Comparison of ENCODE assay signal across 8 cellular contexts in genomic region chr4:5824635-5825034, GRCh38.
DNase-seq lines count a peak whose midpoint lies in the region; ATAC-seq and TF ChIP-seq lines count a peak whose summit lies in the region.

No MANE protein-coding gene starts in this region.

- H3K4me3 ChIP-seq in HL-60 (replicated peaks; ENCODE audit: insufficient read depth, low read length) (no peak overlapping the region), adipocyte (ENCODE audit: low read length) (no peak overlapping the region), lower lobe of right lung (no peak overlapping the region)

- H3K4me1 ChIP-seq in adipocyte (ENCODE audit: control insufficient read depth, insufficient read depth, low read length), result peaks cover 13% of the 10 kb centered on the region
- H3K4me1 ChIP-seq in lower lobe of right lung, result peaks cover 9% of the 10 kb centered on the region

- no peak overlapping the region for H3K9ac ChIP-seq in adipocyte (ENCODE audit: low read length)

- H3K36me3 ChIP-seq in adipocyte (ENCODE audit: control insufficient read depth, insufficient read depth, low read length, severe bottlenecking), result peaks cover 38% of the 10 kb centered on the region
- H3K36me3 ChIP-seq in lower lobe of right lung, result peaks cover 37% of the 10 kb centered on the region

- no peak overlapping the region for H3K4me3 Mint-ChIP-seq in activated naive CD8-positive, alpha-beta T cell treated with anti-CD3 and anti-CD28 coated beads, Interleukin-2, amount 50 U/mL, for 24 hours

- DNase-seq in DMS53 treated with DMSO at 0.1 percent for 48 hours (lab: John Stamatoyannopoulos, UW; ENCODE audit: unreplicated experiment), result peak; percentile 28
- DNase-seq in HL-60 (ENCODE audit: low read depth in 1 of 2, low spot score in 1 of 2), result no peak
- DNase-seq in adipocyte (ENCODE audit: low read depth), result peak; percentile 59
- no peak for DNase-seq in lower lobe of right lung
- no peak for DNase-seq in cerebellar nuclear complex (lab: John Stamatoyannopoulos, UW)
- no peak for DNase-seq in NCI-H146 treated with DMSO at 0.1 percent for 48 hours (lab: John Stamatoyannopoulos, UW; ENCODE audit: unreplicated experiment)
- no peak for DNase-seq in activated naive CD8-positive, alpha-beta T cell treated with anti-CD3 and anti-CD28 coated beads, Interleukin-2, amount 50 U/mL, for 24 hours
- no peak for DNase-seq in islet precursor cell

- H3K27ac Mint-ChIP-seq in activated naive CD8-positive, alpha-beta T cell treated with anti-CD3 and anti-CD28 coated beads, Interleukin-2, amount 50 U/mL, for 24 hours, result no peak overlapping the region

- H3K27me3 ChIP-seq in HL-60 (ENCODE audit: insufficient read depth, poor library complexity, severe bottlenecking) (no peaks in the 10 kb centered on the region), adipocyte (replicated peaks; ENCODE audit: control insufficient read depth, insufficient read depth, low read length) (no peaks in the 10 kb centered on the region), lower lobe of right lung (ENCODE audit: low read depth) (peaks cover 3% of the 10 kb centered on the region)

- no peaks in the 10 kb centered on the region for H3K9me3 ChIP-seq in adipocyte (ENCODE audit: control insufficient read depth, low read length)
- no peaks in the 10 kb centered on the region for H3K9me3 ChIP-seq in lower lobe of right lung

- H3K36me3 Mint-ChIP-seq in activated naive CD8-positive, alpha-beta T cell treated with anti-CD3 and anti-CD28 coated beads, Interleukin-2, amount 50 U/mL, for 24 hours (ENCODE audit: low read depth), result no peaks in the 10 kb centered on the region

- intact Hi-C loops in lower lobe of right lung (cut with DNase I), result no loop called here

- ATAC-seq in lower lobe of right lung, result no peak
- no peak for ATAC-seq in activated naive CD8-positive, alpha-beta T cell treated with anti-CD3 and anti-CD28 coated beads, Interleukin-2, amount 50 U/mL, for 24 hours

- H3K27me3 Mint-ChIP-seq in activated naive CD8-positive, alpha-beta T cell treated with anti-CD3 and anti-CD28 coated beads, Interleukin-2, amount 50 U/mL, for 24 hours, result peaks cover 2% of the 10 kb centered on the region

- TF ChIP-seq CTCF in HL-60 (IDR thresholded peaks at IDR 0.05; ENCODE audit: insufficient read depth, low read length), result peak; percentile 17
- TF ChIP-seq CTCF in lower lobe of right lung (IDR thresholded peaks at IDR 0.05), result peak; percentile 47

- H3K27ac ChIP-seq in HL-60 (replicated peaks) (no peak overlapping the region), lower lobe of right lung (no peak overlapping the region)

- H3K9me3 Mint-ChIP-seq in activated naive CD8-positive, alpha-beta T cell treated with anti-CD3 and anti-CD28 coated beads, Interleukin-2, amount 50 U/mL, for 24 hours, result no peaks in the 10 kb centered on the region

- peaks cover 8% of the 10 kb centered on the region for H3K4me1 Mint-ChIP-seq in activated naive CD8-positive, alpha-beta T cell treated with anti-CD3 and anti-CD28 coated beads, Interleukin-2, amount 50 U/mL, for 24 hours

Comparison
In these comparisons a context has a peak if more than half of its experiments do, and no peak if none do; other contexts are left out.
1. DNase-seq: peak in DMS53 treated with DMSO at 0.1 percent for 48 hours (single experiment) and adipocyte (single experiment); none in HL-60 (0 of 2), lower lobe of right lung (single experiment), cerebellar nuclear complex (0 of 2), NCI-H146 treated with DMSO at 0.1 percent for 48 hours (single experiment), activated naive CD8-positive, alpha-beta T cell treated with anti-CD3 and anti-CD28 coated beads, Interleukin-2, amount 50 U/mL, for 24 hours (single experiment) and islet precursor cell (single experiment).